ENCODE assay signal across 8 cellular contexts in the genomic region with DNA sequence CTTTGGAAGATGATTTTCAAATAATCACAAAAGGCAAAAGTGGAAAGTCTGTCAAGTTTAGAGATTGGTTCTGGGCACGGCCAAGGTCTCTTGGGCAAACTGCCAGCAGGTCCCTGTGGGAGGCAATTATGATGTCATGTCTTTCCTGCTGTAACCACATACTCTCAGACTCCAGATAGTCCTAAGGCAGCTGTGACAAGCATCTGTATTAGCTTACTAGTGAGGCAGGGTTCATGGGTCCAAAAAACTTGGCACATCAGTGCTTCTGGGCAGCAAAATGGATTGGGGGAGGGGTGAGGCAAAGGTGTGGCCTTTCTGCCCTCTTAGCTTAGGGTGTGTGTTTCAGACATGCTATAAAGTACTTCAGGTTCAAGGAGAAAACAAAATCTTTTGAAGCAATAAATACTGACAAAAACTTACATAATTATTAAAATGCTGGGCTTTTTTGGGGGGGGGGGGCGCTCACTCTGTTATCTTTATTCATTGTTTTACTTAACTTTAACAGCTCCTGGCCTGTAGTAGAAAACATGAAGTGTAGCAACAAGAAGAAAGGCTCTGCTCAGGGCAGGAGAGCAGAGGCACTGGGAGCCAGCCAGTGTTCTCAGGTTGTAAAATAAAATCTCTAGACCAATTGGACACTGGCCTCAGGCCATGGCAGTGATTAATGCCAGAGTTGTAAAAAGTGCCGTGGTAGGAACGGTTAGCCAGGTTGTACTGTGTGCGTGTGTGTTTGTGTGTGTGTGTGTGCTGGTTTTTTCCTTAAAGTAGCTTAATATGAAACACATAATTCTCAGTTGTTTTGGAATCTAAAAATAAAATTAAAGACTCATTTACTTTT. TPM values are rescaled to one million over a fixed set of nuclear protein-coding genes. Genes with fewer than 3 reads are reported as not detected.
DNase-seq lines count a peak whose midpoint lies in the region; ATAC-seq and TF ChIP-seq lines count a peak whose summit lies in the region.

No MANE protein-coding gene starts in this region.

- peaks cover 2% of the 10 kb centered on the region for H3K27me3 Mint-ChIP-seq in activated B cell treated with CpG ODN at 0.5 μM for 24 hours

- H3K27ac ChIP-seq in BLaER1: no peak overlapping the region
- H3K27ac ChIP-seq in rectal smooth muscle tissue (ENCODE audit: low read depth, low read length): peak overlapping the region; percentile 67

- TF ChIP-seq CTCF in activated B cell treated with CpG ODN at 0.5 μM for 24 hours (IDR thresholded peaks at IDR 0.05) (no peak), foreskin fibroblast (IDR thresholded peaks at IDR 0.05; ENCODE audit: low read depth, low read length) (no peak)

- H3K9ac ChIP-seq in BLaER1 (no peak overlapping the region), rectal smooth muscle tissue (ENCODE audit: low read length) (no peak overlapping the region)

- ATAC-seq in GM21619 (IDR thresholded peaks at IDR 0.05; ENCODE audit: unreplicated experiment) (peak; percentile 56), activated B cell treated with CpG ODN at 0.5 μM for 24 hours (ENCODE audit: low read depth) (peak; percentile 61)

- H3K4me2 ChIP-seq in BLaER1: peak overlapping the region; percentile 75

- CTCF ChIA-PET in activated B cell treated with CpG ODN at 0.5 μM for 24 hours (lab: Charles Lee): no interaction called here

- H3K4me3 ChIP-seq in BLaER1 (no peak overlapping the region), foreskin fibroblast (ENCODE audit: low read depth in 1 of 2, low read length in 2 of 2) (no peak overlapping the region), rectal smooth muscle tissue (ENCODE audit: low read length) (no peak overlapping the region)

- H3K27me3 ChIP-seq in BLaER1: no peaks in the 10 kb centered on the region
- H3K27me3 ChIP-seq in rectal smooth muscle tissue (ENCODE audit: control insufficient read depth, insufficient read depth, low read length): no peaks in the 10 kb centered on the region

- H3K4me3 Mint-ChIP-seq in activated B cell treated with CpG ODN at 0.5 μM for 24 hours: no peak overlapping the region

- DNase-seq in NCI-H1694 treated with DMSO at 0.1 percent for 48 hours (lab: John Stamatoyannopoulos, UW) (peak; percentile 37), activated B cell treated with CpG ODN at 0.5 μM for 24 hours (no peak), foreskin fibroblast (peak; percentile 71 to 86), OCI-M2 (lab: John Stamatoyannopoulos, UW; ENCODE audit: unreplicated experiment) (no peak), NCI-H1048 (lab: John Stamatoyannopoulos, UW) (no peak)

- no peaks in the 10 kb centered on the region for H3K9me3 Mint-ChIP-seq in activated B cell treated with CpG ODN at 0.5 μM for 24 hours

- H3K36me3 Mint-ChIP-seq in activated B cell treated with CpG ODN at 0.5 μM for 24 hours (ENCODE audit: low read depth): no peaks in the 10 kb centered on the region

- H3K4me1 ChIP-seq in BLaER1: peaks cover 22% of the 10 kb centered on the region
- H3K4me1 ChIP-seq in rectal smooth muscle tissue (ENCODE audit: control insufficient read depth, insufficient read depth, low read length): peaks cover 8% of the 10 kb centered on the region

- intact Hi-C loops in activated B cell treated with CpG ODN at 0.5 μM for 24 hours (cut with micrococcal nuclease): no loop called here

- no peak overlapping the region for H3K27ac Mint-ChIP-seq in activated B cell treated with CpG ODN at 0.5 μM for 24 hours

- peaks cover 9% of the 10 kb centered on the region for H3K4me1 Mint-ChIP-seq in activated B cell treated with CpG ODN at 0.5 μM for 24 hours

- H3K9me3 ChIP-seq in BLaER1: no peaks in the 10 kb centered on the region

- POLR2A ChIA-PET in activated B cell treated with CpG ODN at 0.5 μM for 24 hours (lab: Charles Lee): no interaction called here

- H3K36me3 ChIP-seq in BLaER1 (no peaks in the 10 kb centered on the region), rectal smooth muscle tissue (ENCODE audit: control insufficient read depth, insufficient read depth, low read length) (no peaks in the 10 kb centered on the region)

- H4K20me1 ChIP-seq in BLaER1: no peaks in the 10 kb centered on the region

RNA-seq across cellular contexts. Expression of a gene that starts 14.3 kb away (rescaled TPM):
- total RNA-seq in activated B cell treated with CpG ODN at 0.5 μM for 24 hours: 0.02 TPM in 1 of 2 replicates, not detected in the other

Comparison
In these comparisons a context has a peak if more than half of its experiments do, and no peak if none do; other contexts are left out.
1. DNase-seq: peak in NCI-H1694 treated with DMSO at 0.1 percent for 48 hours (single experiment) and foreskin fibroblast (2 of 2); none in activated B cell treated with CpG ODN at 0.5 μM for 24 hours (single experiment), OCI-M2 (single experiment) and NCI-H1048 (single experiment).